26 cellular contexts compared by ENCODE assay signal in the genomic region with DNA sequence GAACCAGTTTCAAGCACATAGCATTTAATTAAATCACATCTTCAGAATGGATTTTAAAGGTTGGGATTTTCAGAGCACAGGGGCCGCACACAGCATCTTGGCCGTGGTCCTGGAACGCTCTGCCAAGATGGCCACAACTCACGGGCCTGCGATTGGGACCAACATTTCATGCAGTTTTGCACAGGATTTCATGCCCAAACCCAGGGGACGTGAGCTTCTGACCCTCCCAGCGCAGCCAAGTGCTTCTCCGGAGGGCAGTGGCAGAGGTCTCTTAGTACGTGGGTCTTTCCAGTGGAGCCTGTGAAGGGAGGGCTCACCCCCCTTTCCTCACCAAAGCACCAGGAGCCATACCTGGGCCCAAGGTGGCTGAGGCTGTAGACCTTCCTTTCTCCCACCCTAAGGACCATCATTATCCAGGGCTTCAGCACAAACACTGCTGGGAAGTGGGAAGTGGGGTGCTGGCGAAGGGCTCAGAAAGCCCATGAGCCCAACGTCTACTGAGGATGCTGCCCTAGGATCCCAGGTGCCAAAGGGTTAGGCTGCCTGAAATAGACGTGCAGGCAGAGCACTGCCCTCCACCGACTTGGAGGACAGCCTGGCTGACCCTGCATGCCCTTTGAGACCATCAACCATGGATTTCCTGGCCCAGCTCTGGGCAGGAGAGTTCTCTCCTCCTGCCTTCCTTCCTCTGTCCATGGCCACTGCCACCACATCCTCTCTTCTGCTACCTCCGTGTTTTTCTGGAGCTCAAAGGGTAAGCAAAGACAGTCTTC.
"Had no signal": no experiment of that assay in that cellular context is flagged by ENCODE, and none has a peak within 500 bp of the region (broad histone marks: within the 10 kb centered on the region; RNA-seq: fewer than 3 reads in every experiment).

No MANE protein-coding gene starts in this region.

- H3K27me3 ChIP-seq: ascending aorta, SJSA1 had no signal

- ATAC-seq: activated naive CD4-positive, alpha-beta T cell treated with anti-CD3 and anti-CD28 coated beads, Interleukin-2, amount 50 U/mL, for 72 hours; activated naive CD8-positive, alpha-beta T cell treated with anti-CD3 and anti-CD28 coated beads, Interleukin-2, amount 50 U/mL, for 24 hours; activated T-cell treated with anti-CD3 and anti-CD28 coated beads, Interleukin-2, amount 50 U/mL, for 4 hours; Panc1; SK-N-SH treated with all-trans-retinoic acid at 6 μM for 48 hours had no signal

- H3K36me3 Mint-ChIP-seq: activated naive CD4-positive, alpha-beta T cell treated with anti-CD3 and anti-CD28 coated beads, Interleukin-2, amount 50 U/mL, for 72 hours; brain; WTC11 had no signal

- H3K9me3 Mint-ChIP-seq: activated naive CD4-positive, alpha-beta T cell treated with anti-CD3 and anti-CD28 coated beads, Interleukin-2, amount 50 U/mL, for 72 hours; activated naive CD8-positive, alpha-beta T cell treated with anti-CD3 and anti-CD28 coated beads, Interleukin-2, amount 50 U/mL, for 24 hours; activated T-cell treated with anti-CD3 and anti-CD28 coated beads, Interleukin-2, amount 50 U/mL, for 4 hours; T-helper 1 cell treated with Interleukin-12 subunit alpha and Interleukin-12 subunit beta and Interleukin-4 antibody, amounts not matched to agents 30 μg/mL and 1 μg/mL, for 36 hours; WTC11 had no signal

- H3K4me1 Mint-ChIP-seq: activated naive CD8-positive, alpha-beta T cell treated with anti-CD3 and anti-CD28 coated beads, Interleukin-2, amount 50 U/mL, for 24 hours had no signal

- DNase-seq: activated CD4-positive, alpha-beta T cell treated with anti-CD3 and anti-CD28 coated beads for 48 hours; activated CD4-positive, alpha-beta T cell treated with anti-CD3 and anti-CD28 coated beads, Interleukin-2, amount 50 U/mL, for 4 hours; activated CD4-positive, CD25-positive, alpha-beta regulatory T cell treated with anti-CD3 and anti-CD28 coated beads, Interleukin-2, amount 50 U/mL, for 72 hours; activated CD8-positive, alpha-beta memory T cell treated with anti-CD3 and anti-CD28 coated beads for 24 hours; activated effector memory CD4-positive, alpha-beta T cell treated with anti-CD3 and anti-CD28 coated beads, Interleukin-2, amount 50 U/mL, for 16 hours; activated naive CD4-positive, alpha-beta T cell treated with Interleukin-2 at 50 U/mL for 16 hours; activated naive CD8-positive, alpha-beta T cell treated with anti-CD3 and anti-CD28 coated beads, Interleukin-2, amount 50 U/mL, for 24 hours; activated T-cell treated with anti-CD3 and anti-CD28 coated beads, Interleukin-2, amount 50 U/mL, for 4 hours; amniotic stem cell; KG1; NCI-H1092; NCI-H2107; NCI-H226; NCI-H526; NCI-H82; OCI-M1; RPMI8226; SHP77 had no signal

- H3K4me3 ChIP-seq: ascending aorta, SJSA1 had no signal

- H3K27ac Mint-ChIP-seq: activated naive CD4-positive, alpha-beta T cell treated with anti-CD3 and anti-CD28 coated beads, Interleukin-2, amount 50 U/mL, for 72 hours; activated naive CD8-positive, alpha-beta T cell treated with anti-CD3 and anti-CD28 coated beads, Interleukin-2, amount 50 U/mL, for 24 hours; T-helper 1 cell treated with Interleukin-12 subunit alpha and Interleukin-12 subunit beta and Interleukin-4 antibody, amounts not matched to agents 30 μg/mL and 1 μg/mL, for 36 hours; WTC11 had no signal

- H3K4me1 ChIP-seq: SJSA1 had no signal

- H3K9me3 ChIP-seq: ascending aorta had no signal

- H3K27ac ChIP-seq: ascending aorta, SJSA1 had no signal

- H3K27me3 Mint-ChIP-seq: activated naive CD8-positive, alpha-beta T cell treated with anti-CD3 and anti-CD28 coated beads, Interleukin-2, amount 50 U/mL, for 24 hours had no signal

- H3K36me3 ChIP-seq: ascending aorta, SJSA1 had no signal

- H3K4me3 Mint-ChIP-seq: activated naive CD8-positive, alpha-beta T cell treated with anti-CD3 and anti-CD28 coated beads, Interleukin-2, amount 50 U/mL, for 24 hours; activated T-cell treated with anti-CD3 and anti-CD28 coated beads, Interleukin-2, amount 50 U/mL, for 4 hours; T-helper 1 cell treated with Interleukin-12 subunit alpha and Interleukin-12 subunit beta and Interleukin-4 antibody, amounts not matched to agents 30 μg/mL and 1 μg/mL, for 36 hours; WTC11 had no signal
